Comparison of ENCODE assay signal across 12 cellular contexts in the genomic region with DNA sequence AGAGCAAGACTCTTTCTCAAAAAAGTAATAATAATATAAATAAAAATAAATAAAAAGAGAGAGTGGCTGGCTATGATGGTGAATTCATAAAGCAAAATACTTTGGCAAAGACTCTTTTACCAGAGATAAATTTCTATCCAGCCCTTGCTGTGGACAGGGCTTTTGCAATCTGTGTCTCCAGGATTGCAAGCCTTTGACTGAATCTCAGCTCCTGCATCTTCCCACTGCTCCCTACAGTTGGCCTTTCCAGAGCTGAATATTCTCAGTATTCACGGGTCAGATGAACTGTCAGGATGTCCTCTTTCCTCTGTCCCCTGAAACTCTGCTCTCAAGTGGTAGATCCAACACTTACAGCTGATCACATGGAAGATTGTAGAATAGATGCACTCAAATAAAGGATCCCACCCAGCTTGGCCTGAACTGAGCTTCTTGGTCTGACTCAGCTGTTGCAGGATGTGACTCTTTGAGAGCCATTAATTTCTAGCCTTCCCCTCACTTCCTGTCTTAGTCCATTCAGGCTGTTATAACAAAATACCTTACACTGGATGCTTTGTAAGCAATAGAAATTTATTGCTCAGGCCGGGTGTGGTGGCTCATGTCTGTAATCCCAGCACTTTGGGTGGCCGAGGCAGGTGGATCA.
DNase-seq lines count a peak whose midpoint lies in the region; ATAC-seq and TF ChIP-seq lines count a peak whose summit lies in the region.
"Had no signal": no experiment of that assay in that cellular context is flagged by ENCODE, and none has a peak within 500 bp of the region (broad histone marks: within the 10 kb centered on the region; RNA-seq: fewer than 3 reads in every experiment).

No MANE protein-coding gene starts in this region.

- H3K4me2 ChIP-seq in fibroblast of lung (ENCODE audit: extremely low read depth, insufficient read depth, low read length), result no peak overlapping the region

- no peaks in the 10 kb centered on the region for H3K27me3 ChIP-seq in fibroblast of lung (ENCODE audit: control insufficient read depth, insufficient read depth, low read length)

- H4K20me1 ChIP-seq in fibroblast of lung (ENCODE audit: control insufficient read depth, extremely low read depth, insufficient read depth, low read length), result no peaks in the 10 kb centered on the region

- TF ChIP-seq CTCF in fibroblast of lung (conservative IDR thresholded peaks at IDR 0.05 in 1 of 2, IDR thresholded peaks at IDR 0.05 in 1 of 2; ENCODE audit: low read depth in 1 of 2, low read length in 2 of 2) (no peak), natural killer cell (IDR thresholded peaks at IDR 0.05) (no peak)

- H3K36me3 Mint-ChIP-seq in natural killer cell, result peaks cover 7% of the 10 kb centered on the region

- intact Hi-C loops in natural killer cell (cut with micrococcal nuclease), result no loop called here

- H3K4me3 Mint-ChIP-seq in natural killer cell, result no peak overlapping the region

- no peaks in the 10 kb centered on the region for H3K36me3 ChIP-seq in fibroblast of lung (ENCODE audit: control insufficient read depth, insufficient read depth, low read length)

- no peaks in the 10 kb centered on the region for H3K79me2 ChIP-seq in fibroblast of lung (ENCODE audit: control insufficient read depth, insufficient read depth, low read length)

- no peaks in the 10 kb centered on the region for H3K9me3 ChIP-seq in fibroblast of lung (ENCODE audit: control insufficient read depth, insufficient read depth, low read depth, low read length)

- H3K4me1 Mint-ChIP-seq in natural killer cell, result no peaks in the 10 kb centered on the region

- H3K9me3 Mint-ChIP-seq in natural killer cell, result peaks cover 0 to 2% of the 10 kb centered on the region in 2 donors

- no peak overlapping the region for H3K27ac Mint-ChIP-seq in natural killer cell

- no peak overlapping the region for H3K27ac ChIP-seq in fibroblast of lung (ENCODE audit: insufficient read depth, low read length)

- no peaks in the 10 kb centered on the region for H3K27me3 Mint-ChIP-seq in natural killer cell (ENCODE audit: low read depth in 2 of 2)

- no peak overlapping the region for H3K4me3 ChIP-seq in fibroblast of lung (replicated peaks in 1 of 4; ENCODE audit: control extremely low read depth in 1 of 4, insufficient read depth in 1 of 4, low read depth in 3 of 4, low read length in 4 of 4)

- DNase-seq in COLO829 (ENCODE audit: low spot score), result peak; percentile 88
- peak; percentile 57 to 68 for DNase-seq in fibroblast of lung (ENCODE audit: low read depth in 2 of 2)
- DNase-seq in dermis blood vessel endothelial cell, result no peak
- DNase-seq in MV-4-11 (lab: John Stamatoyannopoulos, UW), result no peak
- no peak for DNase-seq in natural killer cell
- DNase-seq in stimulated activated CD4-positive, alpha-beta T cell treated with anti-CD3 and anti-CD28 coated beads, Interleukin-2, amount 100 ng/mL, for 24 hours, result no peak
- DNase-seq: C1 segment of cervical spinal cord, NCI-H2107, posterior cingulate gyrus had no signal

- no peak overlapping the region for H3K9ac ChIP-seq in fibroblast of lung (ENCODE audit: insufficient read depth, low read length)

- peak overlapping the region; percentile 71 for H2AFZ ChIP-seq in fibroblast of lung (ENCODE audit: low read length)

- ATAC-seq in GM19463 (IDR thresholded peaks at IDR 0.05; ENCODE audit: unreplicated experiment) (peak; percentile 85), HG03342 (IDR thresholded peaks at IDR 0.05; ENCODE audit: unreplicated experiment) (peak; percentile 84), natural killer cell (no peak)
- ATAC-seq: SK-N-SH treated with all-trans-retinoic acid at 6 μM for 48 hours had no signal

- no peaks in the 10 kb centered on the region for H3K4me1 ChIP-seq in fibroblast of lung (ENCODE audit: control insufficient read depth, extremely low read depth, insufficient read depth, low read length)

Comparison
In these comparisons a context has a peak if more than half of its experiments do, and no peak if none do; other contexts are left out.
1. DNase-seq: peak in COLO829 (single experiment) and fibroblast of lung (2 of 2); none in dermis blood vessel endothelial cell (single experiment), MV-4-11 (single experiment), natural killer cell (single experiment) and stimulated activated CD4-positive, alpha-beta T cell treated with anti-CD3 and anti-CD28 coated beads, Interleukin-2, amount 100 ng/mL, for 24 hours (0 of 2).
2. ATAC-seq: peak in GM19463 (single experiment) and HG03342 (single experiment); none in natural killer cell (0 of 3).